ENCODE assay signal across 24 cellular contexts in the genomic region with DNA sequence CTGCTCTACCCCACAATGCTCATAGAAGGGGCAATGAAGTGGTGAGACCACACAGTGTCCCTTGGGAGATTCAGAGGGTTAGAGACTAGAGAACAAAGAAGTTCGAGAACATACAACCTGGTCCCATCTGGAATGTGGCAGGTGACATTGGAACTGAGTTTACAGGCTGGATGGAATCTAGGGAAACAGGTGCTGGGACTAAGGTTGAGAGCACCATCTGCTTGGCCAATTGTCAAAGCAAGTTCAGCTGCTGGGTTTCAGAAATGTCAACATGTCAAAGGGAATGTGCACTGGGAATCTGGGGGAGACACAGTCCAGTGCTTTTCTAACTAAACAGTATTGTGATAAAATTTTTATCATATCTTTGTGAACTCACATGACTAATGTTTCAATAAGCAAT.
"Had no signal": no experiment of that assay in that cellular context is flagged by ENCODE, and none has a peak within 500 bp of the region (broad histone marks: within the 10 kb centered on the region; RNA-seq: fewer than 3 reads in every experiment).

No MANE protein-coding gene starts in this region.

- DNase-seq: activated CD4-positive, alpha-beta T cell treated with anti-CD3 and anti-CD28 coated beads for 1 hour; activated CD8-positive, alpha-beta memory T cell treated with anti-CD3 and anti-CD28 coated beads for 24 hours; activated CD8-positive, alpha-beta memory T cell treated with anti-CD3 and anti-CD28 coated beads, Interleukin-2, amount 50 U/mL, for 48 hours; activated effector memory CD4-positive, alpha-beta T cell treated with Interleukin-2 at 50 U/mL for 16 hours; activated naive CD4-positive, alpha-beta T cell treated with anti-CD3 and anti-CD28 coated beads, Interleukin-2, amount 10 ng/mL, durations not matched to agents 7 days and 5 days; activated naive CD8-positive, alpha-beta T cell treated with anti-CD3 and anti-CD28 coated beads, Interleukin-2, amount 50 U/mL, for 24 hours; activated T-cell treated with anti-CD3 and anti-CD28 coated beads, Interleukin-2, amount 50 U/mL, for 48 hours; anterior cingulate cortex; colonic mucosa; endodermal cell; foreskin keratinocyte; left cardiac atrium; mesendoderm; naive thymus-derived CD8-positive, alpha-beta T cell; ovary; right lobe of liver; stimulated activated CD4-positive, alpha-beta T cell treated with anti-CD3 and anti-CD28 coated beads, Interleukin-4, amount 100 ng/mL, for 4 hours; testis; WERI-Rb-1 had no signal

- H3K4me3 Mint-ChIP-seq: activated naive CD4-positive, alpha-beta T cell treated with anti-CD3 and anti-CD28 coated beads, Interleukin-2, amount 10 ng/mL, durations not matched to agents 7 days and 5 days; activated naive CD8-positive, alpha-beta T cell treated with anti-CD3 and anti-CD28 coated beads, Interleukin-2, amount 50 U/mL, for 24 hours; central memory CD8-positive, alpha-beta T cell; endodermal cell; naive thymus-derived CD8-positive, alpha-beta T cell; stimulated activated memory B cell treated with anti-CD40 and anti-IgM and Interleukin-4, amounts not matched to agents 10 μg/mL and 1 μg/mL and 100 μg/mL, for 72 hours; type B pancreatic cell had no signal

- H3K36me3 Mint-ChIP-seq: activated naive CD4-positive, alpha-beta T cell treated with anti-CD3 and anti-CD28 coated beads, Interleukin-2, amount 10 ng/mL, durations not matched to agents 7 days and 5 days; type B pancreatic cell had no signal

- H3K27ac ChIP-seq: colonic mucosa, epithelial cell of prostate, foreskin keratinocyte, hepatocyte, ovary, right lobe of liver, testis, WERI-Rb-1 had no signal

- H3K27me3 Mint-ChIP-seq: activated naive CD4-positive, alpha-beta T cell treated with anti-CD3 and anti-CD28 coated beads, Interleukin-2, amount 10 ng/mL, durations not matched to agents 7 days and 5 days; central memory CD8-positive, alpha-beta T cell; stimulated activated memory B cell treated with anti-CD40 and anti-IgM and Interleukin-4, amounts not matched to agents 10 μg/mL and 1 μg/mL and 100 μg/mL, for 72 hours; type B pancreatic cell had no signal

- H3K4me3 ChIP-seq: colonic mucosa, hepatocyte, ovary, right lobe of liver, testis had no signal

- H2AFZ ChIP-seq: hepatocyte had no signal

- H3K27ac Mint-ChIP-seq: activated naive CD4-positive, alpha-beta T cell treated with anti-CD3 and anti-CD28 coated beads, Interleukin-2, amount 10 ng/mL, durations not matched to agents 7 days and 5 days; activated naive CD8-positive, alpha-beta T cell treated with anti-CD3 and anti-CD28 coated beads, Interleukin-2, amount 50 U/mL, for 24 hours; endodermal cell; naive thymus-derived CD8-positive, alpha-beta T cell; stimulated activated memory B cell treated with anti-CD40 and anti-IgM and Interleukin-4, amounts not matched to agents 10 μg/mL and 1 μg/mL and 100 μg/mL, for 72 hours; type B pancreatic cell had no signal

- H3K4me1 ChIP-seq: colonic mucosa, right lobe of liver, testis had no signal

- H3K4me1 Mint-ChIP-seq: central memory CD8-positive, alpha-beta T cell; endodermal cell had no signal

- H3K27me3 ChIP-seq: colonic mucosa, foreskin keratinocyte, hepatocyte, ovary, right lobe of liver, testis had no signal

- H3K36me3 ChIP-seq: colonic mucosa, ovary, right lobe of liver, WERI-Rb-1 had no signal

- H3K4me2 ChIP-seq: hepatocyte had no signal

- H3K9me3 ChIP-seq: colonic mucosa, ovary, right lobe of liver, testis had no signal
